In the genomic region with DNA sequence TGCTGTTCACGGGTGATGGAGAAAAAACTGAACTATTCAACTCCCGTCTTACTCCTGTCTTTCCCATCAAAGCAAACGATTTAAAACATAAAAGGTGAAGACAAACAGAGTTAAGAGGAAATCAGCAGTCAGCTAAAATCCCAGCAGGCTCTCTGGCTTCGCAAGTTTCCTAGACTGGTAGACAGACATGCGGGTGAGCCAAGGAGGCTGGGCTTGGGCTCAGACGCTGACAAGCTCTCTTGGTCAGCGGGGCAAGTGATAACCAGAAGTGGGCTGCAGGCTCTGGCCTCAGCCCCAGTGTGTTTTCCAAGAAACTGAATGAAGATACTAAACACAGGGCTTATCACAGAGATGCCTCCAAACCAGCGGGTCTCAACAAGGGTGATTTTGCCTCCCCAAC, we compare ENCODE assay signal across 21 cellular contexts.
DNase-seq lines count a peak whose midpoint lies in the region; ATAC-seq and TF ChIP-seq lines count a peak whose summit lies in the region.
"Had no signal": no experiment of that assay in that cellular context is flagged by ENCODE, and none has a peak within 500 bp of the region (broad histone marks: within the 10 kb centered on the region; RNA-seq: fewer than 3 reads in every experiment).

No MANE protein-coding gene starts in this region.

- H3K4me1 ChIP-seq in HUES6 (ENCODE audit: control insufficient read depth, insufficient read depth, low read length) (peaks cover 33% of the 10 kb centered on the region), neuronal stem cell (ENCODE audit: control insufficient read depth in 2 of 2, insufficient read depth in 1 of 2, low read depth in 1 of 2, low read length in 2 of 2) (peaks cover 18 to 19% of the 10 kb centered on the region in 2 donors), uterus (no peaks in the 10 kb centered on the region)

- H3K27ac ChIP-seq in HUES6 (ENCODE audit: low read depth, low read length) (peak overlapping the region; percentile 31; the same call in 1 of the 2 replicates), neuronal stem cell (replicated peaks; ENCODE audit: low read length) (peak overlapping the region; percentile 0), uterus (no peak overlapping the region)
- H3K27ac ChIP-seq: KMS-11, SK-N-MC had no signal

- no peaks in the 10 kb centered on the region for H3K79me1 ChIP-seq in neuronal stem cell (ENCODE audit: low read depth, low read length)

- peak overlapping the region; percentile 13 for H3K18ac ChIP-seq in neuronal stem cell (ENCODE audit: low read length)

- intact Hi-C loops in uterus (cut with DNase I; ENCODE audit: low total_unique reads) = no loop called here

- no peak overlapping the region for H2AK5ac ChIP-seq in neuronal stem cell (ENCODE audit: low read depth, low read length)

- H3K9me3 ChIP-seq in HUES6 (ENCODE audit: control insufficient read depth, insufficient read depth, low read depth, low read length) = no peaks in the 10 kb centered on the region
- H3K9me3 ChIP-seq in neuronal stem cell (replicated peaks in 1 of 2; ENCODE audit: control insufficient read depth in 2 of 2, insufficient read depth in 1 of 2, low read depth in 1 of 2, low read length in 2 of 2) = no peaks in the 10 kb centered on the region
- H3K9me3 ChIP-seq in uterus = no peaks in the 10 kb centered on the region
- H3K9me3 ChIP-seq: HAP-1 had no signal

- no peak overlapping the region for H4K91ac ChIP-seq in neuronal stem cell (ENCODE audit: low read depth, low read length, poor library complexity)

- no CpG with 5 or more reads among the region's 8 CpGs for whole genome bisulfite sequencing in neuronal stem cell (ENCODE audit: extremely low coverage in 2 of 2, insufficient read length in 2 of 2, insufficient replicate concordance in 1 of 2), 2 donors

- peak overlapping the region; percentile 27 for H3K4me2 ChIP-seq in neuronal stem cell (ENCODE audit: insufficient read depth, low read length, poor library complexity, severe bottlenecking)
- H3K4me2 ChIP-seq: KMS-11 had no signal

- peak overlapping the region; percentile 77 for H2AFZ ChIP-seq in neuronal stem cell (ENCODE audit: low read length)

- TF ChIP-seq POLR2A in uterus (IDR thresholded peaks at IDR 0.05) = no peak

- DNase-seq in RPMI8226 = peak; percentile 54
- peak; percentile 63 for DNase-seq in fibroblast of the aortic adventitia (ENCODE audit: low read depth)
- no peak for DNase-seq in neuronal stem cell (ENCODE audit: low spot score)
- no peak for DNase-seq in uterus
- no peak for DNase-seq in T1000 (lab: John Stamatoyannopoulos, UW)
- no peak for DNase-seq in putamen (ENCODE audit: low spot score)
- DNase-seq: activated CD4-positive, alpha-beta T cell treated with anti-CD3 and anti-CD28 coated beads, Interleukin-2, amount 50 U/mL, for 4 hours; activated naive CD4-positive, alpha-beta T cell treated with anti-CD3 and anti-CD28 coated beads for 36 hours; activated T-cell treated with anti-CD3 and anti-CD28 coated beads for 4 hours; aorta; hippocampal formation; NCI-H1105 treated with DMSO at 0.1 percent for 48 hours; NCI-H2171; NCI-H774; stimulated activated CD4-positive, alpha-beta T cell treated with anti-CD3 and anti-CD28 coated beads, Interleukin-4, amount 100 ng/mL, for 24 hours had no signal

- H3K4me3 ChIP-seq in HUES6 (ENCODE audit: low read depth, low read length) (no peak overlapping the region), fibroblast of the aortic adventitia (ENCODE audit: low read depth, low read length) (no peak overlapping the region), neuronal stem cell (ENCODE audit: low read length in 2 of 2) (no peak overlapping the region), uterus (no peak overlapping the region)
- H3K4me3 ChIP-seq: HAP-1, SK-N-MC had no signal

- peak overlapping the region; percentile 7 for H2BK12ac ChIP-seq in neuronal stem cell (ENCODE audit: low read length)

- H3K4ac ChIP-seq in neuronal stem cell (ENCODE audit: low read length) = no peak overlapping the region

- no peak overlapping the region for H2BK120ac ChIP-seq in neuronal stem cell (ENCODE audit: low read depth, low read length)

- no peak overlapping the region for H2BK5ac ChIP-seq in neuronal stem cell (ENCODE audit: low read length)

- TF ChIP-seq CTCF in fibroblast of the aortic adventitia (IDR thresholded peaks at IDR 0.05; ENCODE audit: insufficient read depth, low read length) = no peak
- no peak for TF ChIP-seq CTCF in uterus (IDR thresholded peaks at IDR 0.05)

- H3K9ac ChIP-seq in HUES6 (ENCODE audit: low read length) (no peak overlapping the region), neuronal stem cell (ENCODE audit: low read depth, low read length, poor library complexity) (no peak overlapping the region)
- H3K9ac ChIP-seq: KMS-11 had no signal

- no peak overlapping the region for H3K14ac ChIP-seq in neuronal stem cell (ENCODE audit: low read length)

- no peak for ATAC-seq in GM18858 (IDR thresholded peaks at IDR 0.05; ENCODE audit: unreplicated experiment)
- ATAC-seq: Panc1 had no signal

- H2BK15ac ChIP-seq in neuronal stem cell (ENCODE audit: low read length) = no peak overlapping the region

- H4K8ac ChIP-seq in neuronal stem cell (ENCODE audit: low read depth, low read length) = no peak overlapping the region

- H3K27me3 ChIP-seq in HUES6 (ENCODE audit: control insufficient read depth, insufficient read depth, low read length) (no peaks in the 10 kb centered on the region), neuronal stem cell (ENCODE audit: control insufficient read depth in 3 of 3, insufficient read depth in 3 of 3, low read depth in 1 of 3, low read length in 3 of 3) (peaks cover 0 to 29% (median 0%) of the 10 kb centered on the region in 3 experiments), uterus (no peaks in the 10 kb centered on the region)

- H3K23ac ChIP-seq in neuronal stem cell (ENCODE audit: low read depth, low read length, poor library complexity) = no peak overlapping the region

- H3K36me3 ChIP-seq in HUES6 (ENCODE audit: control insufficient read depth, insufficient read depth, low read length) (no peaks in the 10 kb centered on the region), neuronal stem cell (replicated peaks in 1 of 2; ENCODE audit: control insufficient read depth in 2 of 2, insufficient read depth in 2 of 2, low read length in 2 of 2) (no peaks in the 10 kb centered on the region), uterus (no peaks in the 10 kb centered on the region)
- H3K36me3 ChIP-seq: HAP-1 had no signal

Comparison
In these comparisons a context has a peak if more than half of its experiments do, and no peak if none do; other contexts are left out.
1. H3K27ac ChIP-seq: peak in HUES6 (single experiment) and neuronal stem cell (single experiment); none in uterus (0 of 2).
2. DNase-seq: peak in RPMI8226 (single experiment) and fibroblast of the aortic adventitia (single experiment); none in neuronal stem cell (single experiment), uterus (0 of 2), T1000 (single experiment) and putamen (single experiment).